In genomic region chr7:121187222-121187621, GRCh38 we compare ENCODE assay signal across 1 cellular context.
TF ChIP-seq lines count a peak whose summit lies in the region.

No MANE protein-coding gene starts in this region.

TF ChIP-seq in H1, 55 proteins besides CTCF, POLR2A, EP300 and RAD21 (continued from another document):
- TF ChIP-seq KDM1A (IDR thresholded peaks at IDR 0.05; ENCODE audit: borderline replicate concordance, low read length) (no peak), GTF2F1 (IDR thresholded peaks at IDR 0.05; ENCODE audit: borderline replicate concordance, low read depth, low read length) (no peak), NANOG (IDR thresholded peaks at IDR 0.05; ENCODE audit: insufficient read depth, low read depth, low read length, poor library complexity, severe bottlenecking) (no peak)
